ENCODE assay signal across 27 cellular contexts in genomic region chr5:132889501-132889900, GRCh38. TPM values are rescaled to one million over a fixed set of nuclear protein-coding genes. Genes with fewer than 3 reads are reported as not detected.
"Had no signal": no experiment of that assay in that cellular context is flagged by ENCODE, and none has a peak within 500 bp of the region (broad histone marks: within the 10 kb centered on the region; RNA-seq: fewer than 3 reads in every experiment).

No MANE protein-coding gene starts in this region.

- FAIRE-seq: colon, urothelium cell line had no signal

- H3K4me3 Mint-ChIP-seq: immature natural killer cell; mesothelial cell of epicardium; naive B cell; natural killer cell treated with Interleukin-12 subunit alpha and Interleukin-12 subunit beta and Interleukin-15 and Interleukin-18, amount 100 ng/mL, for 72 hours; neural progenitor cell; stimulated activated naive B cell treated with anti-CD40 and anti-IgM and Interleukin-4, amounts not matched to agents 10 μg/mL and 1 μg/mL and 100 μg/mL, for 72 hours; stimulated activated naive CD8-positive, alpha-beta T cell treated with anti-CD3 and anti-CD28 coated beads, Interleukin-15, Interleukin-2, amounts not matched to agents 100 ng/mL and 50 ng/mL, for 24 hours had no signal

- H3K27me3 Mint-ChIP-seq: naive B cell; natural killer cell treated with Interleukin-12 subunit alpha and Interleukin-12 subunit beta and Interleukin-15 and Interleukin-18, amount 100 ng/mL, for 72 hours; progenitor cell of endocrine pancreas; stimulated activated naive B cell treated with anti-CD40 and anti-IgM and Interleukin-4, amounts not matched to agents 10 μg/mL and 1 μg/mL and 100 μg/mL, for 72 hours; stimulated activated naive CD8-positive, alpha-beta T cell treated with anti-CD3 and anti-CD28 coated beads, Interleukin-15, Interleukin-2, amounts not matched to agents 100 ng/mL and 50 ng/mL, for 24 hours had no signal

- H3K9me3 Mint-ChIP-seq: immature natural killer cell; mesothelial cell of epicardium; naive B cell; natural killer cell treated with Interleukin-12 subunit alpha and Interleukin-12 subunit beta and Interleukin-15 and Interleukin-18, amount 100 ng/mL, for 72 hours; neural progenitor cell; stimulated activated naive B cell treated with anti-CD40 and anti-IgM and Interleukin-4, amounts not matched to agents 10 μg/mL and 1 μg/mL and 100 μg/mL, for 72 hours; stimulated activated naive CD8-positive, alpha-beta T cell treated with anti-CD3 and anti-CD28 coated beads, Interleukin-15, Interleukin-2, amounts not matched to agents 100 ng/mL and 50 ng/mL, for 24 hours had no signal

- H3K4me1 ChIP-seq: lower lobe of right lung, neural progenitor cell, parathyroid adenoma, sigmoid colon, spleen had no signal

- H3K4me1 Mint-ChIP-seq: immature natural killer cell, mesothelial cell of epicardium, naive B cell had no signal

- H3K27ac ChIP-seq: lower lobe of right lung, neural progenitor cell, parathyroid adenoma, sigmoid colon, spleen, thoracic aorta, tibial nerve, upper lobe of left lung had no signal

- H3K27me3 ChIP-seq: dorsolateral prefrontal cortex, neural progenitor cell, sigmoid colon, spleen, tibial nerve, upper lobe of left lung had no signal

- DNase-seq: dorsolateral prefrontal cortex; effector CD4-positive, alpha-beta T cell; hypothalamus; immature natural killer cell; islet precursor cell; kidney glomerular epithelial cell; left colon; left ventricle myocardium superior; lower lobe of right lung; mucosa of descending colon; naive B cell; sigmoid colon; spleen; stimulated activated CD4-positive, alpha-beta T cell treated with anti-CD3 and anti-CD28 coated beads, Interleukin-4, amount 100 ng/mL, for 4 hours; stimulated activated naive B cell treated with anti-CD40 and anti-IgM and Interleukin-4, amounts not matched to agents 10 μg/mL and 1 μg/mL and 100 μg/mL, for 72 hours; upper lobe of left lung had no signal

- H3K27ac Mint-ChIP-seq: mesothelial cell of epicardium; natural killer cell treated with Interleukin-12 subunit alpha and Interleukin-12 subunit beta and Interleukin-15 and Interleukin-18, amount 100 ng/mL, for 72 hours; neural progenitor cell; progenitor cell of endocrine pancreas; stimulated activated naive B cell treated with anti-CD40 and anti-IgM and Interleukin-4, amounts not matched to agents 10 μg/mL and 1 μg/mL and 100 μg/mL, for 72 hours; stimulated activated naive CD8-positive, alpha-beta T cell treated with anti-CD3 and anti-CD28 coated beads, Interleukin-15, Interleukin-2, amounts not matched to agents 100 ng/mL and 50 ng/mL, for 24 hours had no signal

- ATAC-seq: left colon; left ventricle myocardium superior; mucosa of descending colon; natural killer cell treated with Interleukin-12 subunit alpha and Interleukin-12 subunit beta and Interleukin-15 and Interleukin-18, amount 100 ng/mL, for 72 hours; stimulated activated naive B cell treated with anti-CD40 and anti-IgM and Interleukin-4, amounts not matched to agents 10 μg/mL and 1 μg/mL and 100 μg/mL, for 72 hours had no signal

- H3K4me3 ChIP-seq: dorsolateral prefrontal cortex, lower lobe of right lung, mucosa of descending colon, neural progenitor cell, sigmoid colon, spleen, thoracic aorta, tibial nerve, upper lobe of left lung had no signal

- H3K9me3 ChIP-seq: lower lobe of right lung, mucosa of descending colon, sigmoid colon, spleen, thoracic aorta, tibial nerve, upper lobe of left lung had no signal

RNA-seq across cellular contexts. Expression of gene GDF9, which starts 23.2 kb away (rescaled TPM):
- total RNA-seq: fibroblast of villous mesenchyme, thoracic aorta had no signal
